In the genomic region with DNA sequence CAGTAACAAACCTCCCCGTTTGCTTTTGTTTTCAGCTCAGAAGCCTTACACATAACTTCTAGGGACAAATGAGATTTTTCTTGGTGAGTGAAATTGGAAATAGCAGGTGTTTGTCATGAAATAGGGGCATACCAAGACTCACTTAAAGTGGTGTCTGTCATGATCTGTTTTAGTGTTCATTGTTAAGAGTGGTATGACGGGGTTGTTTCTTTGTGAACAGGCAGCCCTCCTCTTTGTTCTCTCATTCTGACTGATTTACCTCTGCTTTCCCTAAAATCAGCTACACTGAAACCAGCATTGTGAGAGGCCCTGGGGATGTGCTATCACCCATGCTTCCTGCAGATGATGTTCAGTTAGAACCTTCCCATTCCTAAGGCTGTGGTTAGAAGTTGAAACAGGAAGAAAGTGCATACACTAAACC, we compare ENCODE assay signal across 8 cellular contexts. TPM values are rescaled to one million over a fixed set of nuclear protein-coding genes. Genes with fewer than 3 reads are reported as not detected.
DNase-seq lines count a peak whose midpoint lies in the region; ATAC-seq, FAIRE-seq and TF ChIP-seq lines count a peak whose summit lies in the region.

No MANE protein-coding gene starts in this region.

- peaks cover 6% of the 10 kb centered on the region for H3K27me3 Mint-ChIP-seq in activated CD4-positive, alpha-beta T cell treated with anti-CD3 and anti-CD28 coated beads, Interleukin-2, amount 10 ng/mL, durations not matched to agents 24 days and 14 days

- no peaks in the 10 kb centered on the region for H3K9me3 Mint-ChIP-seq in activated CD4-positive, alpha-beta T cell treated with anti-CD3 and anti-CD28 coated beads, Interleukin-2, amount 10 ng/mL, durations not matched to agents 24 days and 14 days

- H3K27ac ChIP-seq in small intestine (ENCODE audit: low read depth in 1 of 2, low read length in 1 of 2), result no peak overlapping the region
- no peak overlapping the region for H3K27ac ChIP-seq in kidney (ENCODE audit: low read depth in 2 of 2, low read length in 2 of 2)

- 61 to 68% (median 62%) methylated on average over 2 of the region's 2 CpGs for WGBS in small intestine, 3 donors

- H3K4me3 ChIP-seq in small intestine (ENCODE audit: low read depth in 1 of 2, low read length in 2 of 2) (no peak overlapping the region), kidney (ENCODE audit: low read length in 2 of 2) (no peak overlapping the region)

- peak; percentile 74 for DNase-seq in activated CD4-positive, alpha-beta T cell treated with anti-CD3 and anti-CD28 coated beads, Interleukin-2, amount 10 ng/mL, durations not matched to agents 24 days and 14 days
- no peak for DNase-seq in activated CD4-positive, alpha-beta T cell treated with anti-CD3 and anti-CD28 coated beads for 1 hour
- DNase-seq in NOMO-1 treated with DMSO at 0.1 percent for 48 hours (lab: John Stamatoyannopoulos, UW; ENCODE audit: unreplicated experiment), result peak; percentile 54
- peak; percentile 21 for DNase-seq in pons (ENCODE audit: low spot score)
- no peak for DNase-seq in small intestine
- DNase-seq in NCI-H2171 (lab: John Stamatoyannopoulos, UW), result no peak
- no peak for DNase-seq in kidney

- intact Hi-C loops in activated CD4-positive, alpha-beta T cell treated with anti-CD3 and anti-CD28 coated beads, Interleukin-2, amount 10 ng/mL, durations not matched to agents 24 days and 14 days (cut with micrococcal nuclease), result loop anchor here (1.0 to 10.0 kb wide), 8 partner anchors 162 to 782 kb away; partner anchors contain the start of genes B3GALNT2, HEATR1, LGALS8 and MTR
- intact Hi-C loops in kidney (cut with DNase I), result no loop called here

- H3K9ac ChIP-seq in kidney (ENCODE audit: low read length in 2 of 2), result no peak overlapping the region

- H3K9me3 ChIP-seq in small intestine (ENCODE audit: control insufficient read depth, low read depth) (no peaks in the 10 kb centered on the region), kidney (ENCODE audit: control insufficient read depth in 1 of 2, low read length in 2 of 2) (no peaks in the 10 kb centered on the region)

- no peak for FAIRE-seq in small intestine (lab: Jason Lieb, UNC)
- FAIRE-seq in kidney (lab: Jason Lieb, UNC), result no peak

- H3K27me3 ChIP-seq in small intestine (ENCODE audit: control insufficient read depth in 2 of 2, insufficient read depth in 2 of 2, low read length in 2 of 2), result no peaks in the 10 kb centered on the region

- H3K4me1 ChIP-seq in small intestine (ENCODE audit: control insufficient read depth in 2 of 2, insufficient read depth in 1 of 2, low read depth in 1 of 2, low read length in 1 of 2) (no peaks in the 10 kb centered on the region), kidney (ENCODE audit: control insufficient read depth in 1 of 2, insufficient read depth in 1 of 2, low read depth in 1 of 2, low read length in 2 of 2) (peaks cover 0 to 3% of the 10 kb centered on the region in 2 donors)

- peaks cover 34% of the 10 kb centered on the region for H3K4me1 Mint-ChIP-seq in activated CD4-positive, alpha-beta T cell treated with anti-CD3 and anti-CD28 coated beads, Interleukin-2, amount 10 ng/mL, durations not matched to agents 24 days and 14 days

- H3K4me3 Mint-ChIP-seq in activated CD4-positive, alpha-beta T cell treated with anti-CD3 and anti-CD28 coated beads, Interleukin-2, amount 10 ng/mL, durations not matched to agents 24 days and 14 days, result peak overlapping the region; percentile 26

- H3K27ac Mint-ChIP-seq in activated CD4-positive, alpha-beta T cell treated with anti-CD3 and anti-CD28 coated beads, Interleukin-2, amount 10 ng/mL, durations not matched to agents 24 days and 14 days, result peak overlapping the region; percentile 81

- H3K36me3 ChIP-seq in small intestine (ENCODE audit: control insufficient read depth in 2 of 2, insufficient read depth in 2 of 2, low read length in 2 of 2) (no peaks in the 10 kb centered on the region), kidney (ENCODE audit: control insufficient read depth in 1 of 2, insufficient read depth in 2 of 2, low read length in 2 of 2) (no peaks in the 10 kb centered on the region)

- peaks cover 3% of the 10 kb centered on the region for H3K36me3 Mint-ChIP-seq in activated CD4-positive, alpha-beta T cell treated with anti-CD3 and anti-CD28 coated beads, Interleukin-2, amount 10 ng/mL, durations not matched to agents 24 days and 14 days (ENCODE audit: low read depth)

- TF ChIP-seq CTCF in kidney (IDR thresholded peaks at IDR 0.05; ENCODE audit: borderline replicate concordance, extremely low read depth, insufficient read depth), result no peak

- ATAC-seq in HG02840 (IDR thresholded peaks at IDR 0.05; ENCODE audit: low FRiP score, unreplicated experiment), result peak; percentile 45

RNA-seq across cellular contexts. Expression of gene ERO1B, which starts 2.5 kb away (rescaled TPM):
- total RNA-seq in activated CD4-positive, alpha-beta T cell treated with anti-CD3 and anti-CD28 coated beads, Interleukin-2, amount 10 ng/mL, durations not matched to agents 24 days and 14 days, result 1.5 and 3.2 TPM in 2 replicates
- 1 to 10 TPM; 2.4 to 6.7 (median 3.6) TPM for polyA plus RNA-seq in small intestine
- 9.9 TPM for total RNA-seq in kidney
- polyA plus RNA-seq in kidney (ENCODE audit: insufficient read depth, low read depth, low replicate concordance), result 5.7 TPM

Comparison
In these comparisons a context has a peak if more than half of its experiments do, and no peak if none do; other contexts are left out.
1. DNase-seq: peak in activated CD4-positive, alpha-beta T cell treated with anti-CD3 and anti-CD28 coated beads, Interleukin-2, amount 10 ng/mL, durations not matched to agents 24 days and 14 days (single experiment), NOMO-1 treated with DMSO at 0.1 percent for 48 hours (single experiment) and pons (single experiment); none in activated CD4-positive, alpha-beta T cell treated with anti-CD3 and anti-CD28 coated beads for 1 hour (single experiment), small intestine (single experiment), NCI-H2171 (single experiment) and kidney (single experiment).